In the genomic region with DNA sequence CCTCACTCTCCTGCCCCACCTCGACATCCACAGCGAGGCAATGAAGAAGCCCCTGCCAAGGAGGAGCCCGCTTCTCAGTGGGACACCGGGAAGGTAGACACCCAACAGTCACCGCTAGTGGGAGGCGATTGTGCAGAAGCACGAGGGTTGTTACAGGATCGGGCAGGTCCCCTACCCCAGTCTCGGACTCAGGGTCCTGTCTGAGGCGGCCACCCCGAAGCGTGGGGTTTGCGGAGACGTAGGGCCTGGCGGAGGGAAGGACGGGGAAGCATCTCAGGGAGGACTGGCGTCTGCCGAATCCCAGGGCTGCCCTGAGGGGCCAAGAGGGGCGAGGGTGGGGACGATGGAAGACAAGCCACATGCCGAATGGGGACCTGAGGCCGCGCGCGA, we compare ENCODE assay signal across 8 cellular contexts.
DNase-seq lines count a peak whose midpoint lies in the region; ATAC-seq, FAIRE-seq and TF ChIP-seq lines count a peak whose summit lies in the region.
"Not testable (repeated sequence)": the region's sequence is repeated elsewhere in the genome, so short reads cannot be mapped to it uniquely, and the experiment has no call there.

No MANE protein-coding gene starts in this region.

- not testable (repeated sequence) for H3K27me3 ChIP-seq in DOHH2 (ENCODE audit: control insufficient read depth, low read length); astrocyte (ENCODE audit: insufficient read depth, low read length); foreskin keratinocyte

- H3K9ac ChIP-seq in astrocyte (ENCODE audit: low read length) = peak overlapping the region; percentile 90

- peak overlapping the region; percentile 78 for H3K4me3 ChIP-seq in DOHH2 (ENCODE audit: low read length)
- H3K4me3 ChIP-seq in astrocyte (ENCODE audit: insufficient read depth, low read depth, low read length) = peak overlapping the region; percentile 71

- H3K4me1 ChIP-seq in DOHH2 (ENCODE audit: control insufficient read depth, low read length); astrocyte (ENCODE audit: insufficient read depth, low read length); foreskin keratinocyte: not testable (repeated sequence)

- FAIRE-seq in astrocyte (lab: Jason Lieb, UNC) = not testable (repeated sequence)

- H3K4me2 ChIP-seq in DOHH2 (ENCODE audit: low read length) (peak overlapping the region; percentile 68), astrocyte (ENCODE audit: low read length) (peak overlapping the region; percentile 88)

- not testable (repeated sequence) for H3K9me3 Mint-ChIP-seq in astrocyte (ENCODE audit: unreplicated experiment); stimulated activated naive CD8-positive, alpha-beta T cell treated with anti-CD3 and anti-CD28 coated beads, Interleukin-15, amount 100 ng/mL, for 72 hours

- H3K4me3 Mint-ChIP-seq in astrocyte (ENCODE audit: unreplicated experiment) = peak overlapping the region; percentile 96
- H3K4me3 Mint-ChIP-seq in stimulated activated naive CD8-positive, alpha-beta T cell treated with anti-CD3 and anti-CD28 coated beads, Interleukin-15, amount 100 ng/mL, for 72 hours = peak overlapping the region; percentile 88 to 94

- H4K20me1 ChIP-seq in DOHH2 (ENCODE audit: control insufficient read depth, insufficient read depth, low read depth, low read length) = not testable (repeated sequence)
- H4K20me1 ChIP-seq in astrocyte (ENCODE audit: insufficient read depth, low read length) = peaks cover 17% of the 10 kb centered on the region

- H3K79me2 ChIP-seq in DOHH2 (ENCODE audit: control insufficient read depth, low read length) (peaks cover 30% of the 10 kb centered on the region), astrocyte (ENCODE audit: insufficient read depth, low read length) (peaks cover 33% of the 10 kb centered on the region)

- H3K4me1 Mint-ChIP-seq in astrocyte (ENCODE audit: low read depth, unreplicated experiment) = peaks cover 11% of the 10 kb centered on the region
- peaks cover 27% of the 10 kb centered on the region for H3K4me1 Mint-ChIP-seq in stimulated activated naive CD8-positive, alpha-beta T cell treated with anti-CD3 and anti-CD28 coated beads, Interleukin-15, amount 100 ng/mL, for 72 hours

- POLR2A ChIA-PET in RWPE1 (lab: Yijun Ruan, JAX; ENCODE audit: low non-redundant PET) = not testable (repeated sequence)

- H3K36me3 ChIP-seq in DOHH2 (ENCODE audit: control insufficient read depth, low read length); astrocyte (ENCODE audit: insufficient read depth, low read length): not testable (repeated sequence)

- H3F3A ChIP-seq in DOHH2 (ENCODE audit: control insufficient read depth, insufficient read depth) = not testable (repeated sequence)

- H3K36me3 Mint-ChIP-seq in astrocyte (ENCODE audit: low read depth, unreplicated experiment) = not testable (repeated sequence)

- peak overlapping the region; percentile 90 for H3K27ac Mint-ChIP-seq in astrocyte (ENCODE audit: unreplicated experiment)
- peak overlapping the region; percentile 96 to 97 for H3K27ac Mint-ChIP-seq in stimulated activated naive CD8-positive, alpha-beta T cell treated with anti-CD3 and anti-CD28 coated beads, Interleukin-15, amount 100 ng/mL, for 72 hours

- not testable (repeated sequence) for H3K9me3 ChIP-seq in DOHH2 (ENCODE audit: control insufficient read depth, insufficient read depth, low read length); astrocyte (ENCODE audit: insufficient read depth, low read depth, low read length)

- not testable (repeated sequence) for H3K9me2 ChIP-seq in DOHH2 (replicated peaks; ENCODE audit: control insufficient read depth, low read length)

- DNase-seq in RWPE1 (ENCODE audit: low spot score); astrocyte (ENCODE audit: low read depth); stimulated activated naive CD8-positive, alpha-beta T cell treated with anti-CD3 and anti-CD28 coated beads, Interleukin-15, amount 100 ng/mL, for 72 hours: not testable (repeated sequence)
- DNase-seq in foreskin keratinocyte (peak in 1 of 2 donors; percentile 12), myocyte (ENCODE audit: low read depth) (peak; percentile 7)

- H3K27ac ChIP-seq in DOHH2 (ENCODE audit: low read depth, low read length) = peak overlapping the region; percentile 57
- H3K27ac ChIP-seq in RWPE1 = peak overlapping the region; percentile 79
- H3K27ac ChIP-seq in astrocyte (ENCODE audit: low read depth, low read length) = peak overlapping the region; percentile 83
- H3K27ac ChIP-seq in foreskin keratinocyte = not testable (repeated sequence)

- CTCF ChIA-PET in RWPE1 (lab: Yijun Ruan, JAX) = not testable (repeated sequence)

- peak; percentile 26 for ATAC-seq in GM21619 (IDR thresholded peaks at IDR 0.05; ENCODE audit: unreplicated experiment)
- peak; percentile 26 for ATAC-seq in HG03280 (IDR thresholded peaks at IDR 0.05; ENCODE audit: unreplicated experiment)
- ATAC-seq in foreskin keratinocyte = peak; percentile 55
- ATAC-seq in stimulated activated naive CD8-positive, alpha-beta T cell treated with anti-CD3 and anti-CD28 coated beads, Interleukin-15, amount 100 ng/mL, for 72 hours = peak; percentile 36

- H3K27me3 Mint-ChIP-seq in astrocyte (ENCODE audit: low read depth, unreplicated experiment); stimulated activated naive CD8-positive, alpha-beta T cell treated with anti-CD3 and anti-CD28 coated beads, Interleukin-15, amount 100 ng/mL, for 72 hours: not testable (repeated sequence)

- not testable (repeated sequence) for TF ChIP-seq CTCF in DOHH2 (IDR thresholded peaks at IDR 0.05; ENCODE audit: low read depth, low read length, poor library complexity, severe bottlenecking); RWPE1 (conservative IDR thresholded peaks at IDR 0.05; ENCODE audit: low read depth); astrocyte (IDR thresholded peaks at IDR 0.05; ENCODE audit: insufficient read depth, low read depth, low read length); foreskin keratinocyte (conservative IDR thresholded peaks at IDR 0.05)

- peak overlapping the region; percentile 90 for H2AFZ ChIP-seq in astrocyte (ENCODE audit: low read depth, low read length)
